Comparison of ENCODE assay signal across 8 cellular contexts in genomic region chr5:177303121-177303924, GRCh38. TPM values are rescaled to one million over a fixed set of nuclear protein-coding genes. Genes with fewer than 3 reads are reported as not detected.
A peak's percentile ranks its signal among the peaks of the same experiment; 100 is the strongest.
DNase-seq lines count a peak whose midpoint lies in the region; ATAC-seq, FAIRE-seq and TF ChIP-seq lines count a peak whose summit lies in the region.

TSS of gene PRELID1 (plus strand) at chr5:177303799. CDS start at chr5:177303986, 187 bp downstream.
TSS of gene RAB24 (minus strand) at chr5:177303719. CDS start at chr5:177303288, 431 bp downstream.

- in situ Hi-C loops in SK-MEL-5 (cut with HindIII; ENCODE audit: low pct_unique_long_range_greater_than_20kb, low sequenced_read_pairs): no loop called here

- no peaks in the 10 kb centered on the region for H3K27me3 ChIP-seq in neutrophil

- peak; percentile 58 for ATAC-seq in GM21723 (IDR thresholded peaks at IDR 0.05; ENCODE audit: unreplicated experiment)

- FAIRE-seq in frontal cortex (lab: Jason Lieb, UNC): no peak

- DNase-seq in EH (ENCODE audit: low read depth) (peak; percentile 85), Kasumi-1 (lab: John Stamatoyannopoulos, UW) (peak; percentile 43 to 52), SK-MEL-5 (ENCODE audit: low read depth, low spot score) (peak; percentile 72), frontal cortex (ENCODE audit: low spot score in 2 of 2) (peak; percentile 96 to 99), substantia nigra (lab: John Stamatoyannopoulos, UW) (peak in 48 of 49 donors; percentile 38 to 91 (median 78))
- peak; percentile 65 to 83 (median 74) for DNase-seq in activated naive CD4-positive, alpha-beta T cell (lab: John Stamatoyannopoulos, UW)

- H3K36me3 ChIP-seq in neutrophil: peaks cover 62% of the 10 kb centered on the region

- H3K9me3 ChIP-seq in neutrophil: no peaks in the 10 kb centered on the region

- peak; percentile 71 for TF ChIP-seq CTCF in neutrophil (IDR thresholded peaks at IDR 0.05)

- peak within 1 kb of the TSS; percentile 79 to 99 for H3K4me3 ChIP-seq in neutrophil (ENCODE audit: low read depth in 1 of 2, low read length in 1 of 2)

- H3K27ac ChIP-seq in neutrophil: peak within 1 kb of the TSS; percentile 95
- H3K27ac ChIP-seq in substantia nigra (ENCODE audit: low read depth, low read length, poor library complexity, severe bottlenecking): peak within 1 kb of the TSS; percentile 64

- H3K4me1 ChIP-seq in neutrophil (ENCODE audit: control insufficient read depth in 1 of 2, insufficient read depth in 1 of 2, low read depth in 1 of 2, low read length in 1 of 2): peaks cover 85 to 89% of the 10 kb centered on the region in 2 experiments

RNA-seq across cellular contexts. Expression of gene PRELID1, which starts in this region (rescaled TPM):
- total RNA-seq in SK-MEL-5 (2014; rRNA removed; shearing (Covaris generic)): 219 and 221 TPM in 2 replicates
- polyA plus RNA-seq in SK-MEL-5 (2015; cell fraction: cytosol; rRNA removed): 224 and 293 TPM in 2 replicates
- polyA plus RNA-seq in SK-MEL-5 (2015; cell fraction: nucleus; rRNA removed): 28.9 and 51.1 TPM in 2 replicates
- 42.4 TPM for total RNA-seq in frontal cortex

RNA-seq across cellular contexts. Expression of gene RAB24, which starts in this region (rescaled TPM):
- 11.0 and 14.9 TPM in 2 replicates for total RNA-seq in SK-MEL-5 (2014; rRNA removed; shearing (Covaris generic))
- polyA plus RNA-seq in SK-MEL-5 (2015; cell fraction: cytosol; rRNA removed): 23.2 and 29.3 TPM in 2 replicates
- polyA plus RNA-seq in SK-MEL-5 (2015; cell fraction: nucleus; rRNA removed): 402 and 487 TPM in 2 replicates
- 14.3 TPM for total RNA-seq in frontal cortex

Comparison
In these comparisons a context has a peak if more than half of its experiments do, and no peak if none do; other contexts are left out.
1. Peak in every context shown above with its lines: DNase-seq, ATAC-seq, H3K4me3 ChIP-seq and H3K27ac ChIP-seq.
2. DNase-seq: peak in every context shown above with its lines; median percentile 98 in frontal cortex; 85 in EH; 78 in substantia nigra; 74 in activated naive CD4-positive, alpha-beta T cell; 72 in SK-MEL-5; 48 in Kasumi-1.